ENCODE assay signal across 20 cellular contexts in genomic region chr10:4763513-4763912, GRCh38.
DNase-seq lines count a peak whose midpoint lies in the region; ATAC-seq and TF ChIP-seq lines count a peak whose summit lies in the region.
"Had no signal": no experiment of that assay in that cellular context is flagged by ENCODE, and none has a peak within 500 bp of the region (broad histone marks: within the 10 kb centered on the region; RNA-seq: fewer than 3 reads in every experiment).

No MANE protein-coding gene starts in this region.

- POLR2A ChIA-PET in Panc1 (lab: Charles Lee), result interaction anchor here (0.6 kb wide), 1 partner anchor 29 kb away, joined by 3 read pairs; no protein-coding TSS in a partner anchor

- no peak for TF ChIP-seq POLR2A in prostate gland (IDR thresholded peaks at IDR 0.05)

- H3K4me1 ChIP-seq in Panc1 (ENCODE audit: control insufficient read depth, insufficient read depth, low read length) (peaks cover 13% of the 10 kb centered on the region), prostate gland (replicated peaks) (no peaks in the 10 kb centered on the region)
- H3K4me1 ChIP-seq: uterus had no signal

- no peaks in the 10 kb centered on the region for H3K36me3 ChIP-seq in Panc1 (ENCODE audit: control insufficient read depth, insufficient read depth, low read length)
- H3K36me3 ChIP-seq in prostate gland, result no peaks in the 10 kb centered on the region
- H3K36me3 ChIP-seq: suprapubic skin, uterus had no signal

- DNase-seq in Panc1 (ENCODE audit: low read depth, low spot score), result no peak
- DNase-seq in epithelial cell of prostate (ENCODE audit: low read depth, low spot score), result no peak
- no peak for DNase-seq in skeletal muscle cell (ENCODE audit: low read depth)
- no peak for DNase-seq in NOMO-1 treated with dmso at 0.1 percent for 144 hours (lab: John Stamatoyannopoulos, UW; ENCODE audit: unreplicated experiment)
- DNase-seq in prostate gland (ENCODE audit: low spot score), result no peak
- no peak for DNase-seq in KBM-7
- DNase-seq: activated CD4-positive, alpha-beta T cell treated with anti-CD3 and anti-CD28 coated beads for 1 hour; activated naive CD4-positive, alpha-beta T cell treated with anti-CD3 and anti-CD28 coated beads, Interleukin-2, amount 50 U/mL, for 16 hours; CD4-positive, alpha-beta T cell; endodermal cell; GF-D8; H7; NCI-H1105; NCI-H510A treated with DMSO at 0.1 percent for 48 hours; uterus had no signal

- intact Hi-C loops in Panc1 (cut with micrococcal nuclease; ENCODE audit: unreplicated experiment) (no loop called here), prostate gland (cut with DNase I) (loop anchor here (10.0 kb wide), 1 partner anchor 249 kb away; no protein-coding TSS in a partner anchor)

- H3K27me3 ChIP-seq in Panc1 (ENCODE audit: control insufficient read depth, insufficient read depth, low read length), result no peaks in the 10 kb centered on the region
- H3K27me3 ChIP-seq in prostate gland (replicated peaks; ENCODE audit: insufficient read depth), result no peaks in the 10 kb centered on the region
- H3K27me3 ChIP-seq: hepatocyte, suprapubic skin, uterus had no signal

- peaks cover 13% of the 10 kb centered on the region; the same call in 1 of the 2 replicates for H3K9me3 ChIP-seq in Panc1 (ENCODE audit: control insufficient read depth, insufficient read depth, low read depth, low read length)
- H3K9me3 ChIP-seq in prostate gland, result no peaks in the 10 kb centered on the region
- H3K9me3 ChIP-seq: suprapubic skin, uterus had no signal

- TF ChIP-seq CTCF in Panc1 (IDR thresholded peaks at IDR 0.05) (no peak), prostate gland (IDR thresholded peaks at IDR 0.05) (no peak)

- WGBS in prostate gland, result 93% methylated on average over 1 of the region's 1 CpG

- TSS peak; percentile 84 for BruUV-seq in Panc1 (replicated peaks; lab: Mats Ljungman, UMichigan)

- in situ Hi-C loops in Panc1 (cut with HindIII; ENCODE audit: low pct_unique_long_range_greater_than_20kb, low sequenced_read_pairs) (no loop called here), KBM-7 (cut with MboI; ENCODE audit: low pct_unique_long_range_greater_than_20kb, low sequenced_read_pairs) (loop anchor here (25.0 kb wide), 1 partner anchor 1526 kb away; no protein-coding TSS in a partner anchor)

- CTCF ChIA-PET in Panc1 (lab: Charles Lee), result no interaction called here

- ATAC-seq in GM18873 (IDR thresholded peaks at IDR 0.05; ENCODE audit: low FRiP score, unreplicated experiment) (peak; percentile 51), Panc1 (peak; percentile 42; the same call in 1 of the 2 replicates), GM21360 (IDR thresholded peaks at IDR 0.05; ENCODE audit: unreplicated experiment) (no peak)

- H3K27ac ChIP-seq in Panc1 (ENCODE audit: low read length) (peak overlapping the region; percentile 90), epithelial cell of prostate (peak overlapping the region; percentile 97), prostate gland (no peak overlapping the region)
- H3K27ac ChIP-seq: hepatocyte, RWPE1, suprapubic skin, uterus had no signal

- H3K4me3 ChIP-seq in Panc1 (ENCODE audit: low read depth in 2 of 2, low read length in 2 of 2), result no peak overlapping the region; a peak in 1 of 4 replicates
- peak overlapping the region; percentile 5 for H3K4me3 ChIP-seq in skeletal muscle cell (ENCODE audit: low read depth, low read length)
- no peak overlapping the region for H3K4me3 ChIP-seq in prostate gland
- H3K4me3 ChIP-seq: hepatocyte, suprapubic skin, uterus had no signal

Comparison
In these comparisons a context has a peak if more than half of its experiments do, and no peak if none do; other contexts are left out.
1. H3K27ac ChIP-seq: peak in Panc1 (single experiment) and epithelial cell of prostate (single experiment); none in prostate gland (0 of 2).